Comparison of ENCODE assay signal across 20 cellular contexts in genomic region chr6:43940393-43941087, GRCh38.
"Had no signal": no experiment of that assay in that cellular context is flagged by ENCODE, and none has a peak within 500 bp of the region (broad histone marks: within the 10 kb centered on the region; RNA-seq: fewer than 3 reads in every experiment).

No MANE protein-coding gene starts in this region.

- H3K9me3 ChIP-seq: neutrophil had no signal

- H3K4me3 Mint-ChIP-seq: activated CD4-positive, alpha-beta memory T cell treated with anti-CD3 and anti-CD28 coated beads, Interleukin-2, amount 10 ng/mL, durations not matched to agents 7 days and 5 days; activated T-helper 1 cell treated with anti-CD3 and anti-CD28 coated beads, Interleukin-12 subunit alpha, Interleukin-12 subunit beta, Interleukin-2, Interleukin-4 antibody, amounts not matched to agents 30 ng/mL and 10 ng/mL and 1 ng/mL, durations not matched to agents 14 hours and 24 hours and 36 hours; memory B cell; naive thymus-derived CD8-positive, alpha-beta T cell; stimulated activated naive CD8-positive, alpha-beta T cell treated with anti-CD3 and anti-CD28 coated beads, Interleukin-15, Interleukin-2, amounts not matched to agents 100 ng/mL and 50 ng/mL, for 24 hours; WTC11 had no signal

- ATAC-seq: gastroesophageal sphincter; left ventricle myocardium superior; naive thymus-derived CD8-positive, alpha-beta T cell; WTC11 had no signal

- H3K27ac ChIP-seq: ascending aorta, breast epithelium, gastroesophageal sphincter, neutrophil, right atrium auricular region had no signal

- H3K36me3 ChIP-seq: ascending aorta, breast epithelium, gastroesophageal sphincter, neutrophil, right atrium auricular region had no signal

- H3K27me3 Mint-ChIP-seq: progenitor cell of endocrine pancreas; stimulated activated naive CD8-positive, alpha-beta T cell treated with anti-CD3 and anti-CD28 coated beads, Interleukin-15, Interleukin-2, amounts not matched to agents 100 ng/mL and 50 ng/mL, for 24 hours had no signal

- H3K27ac Mint-ChIP-seq: activated CD4-positive, alpha-beta memory T cell treated with anti-CD3 and anti-CD28 coated beads, Interleukin-2, amount 10 ng/mL, durations not matched to agents 7 days and 5 days; activated T-helper 1 cell treated with anti-CD3 and anti-CD28 coated beads, Interleukin-12 subunit alpha, Interleukin-12 subunit beta, Interleukin-2, Interleukin-4 antibody, amounts not matched to agents 30 ng/mL and 10 ng/mL and 1 ng/mL, durations not matched to agents 14 hours and 24 hours and 36 hours; memory B cell; progenitor cell of endocrine pancreas; stimulated activated naive CD8-positive, alpha-beta T cell treated with anti-CD3 and anti-CD28 coated beads, Interleukin-15, Interleukin-2, amounts not matched to agents 100 ng/mL and 50 ng/mL, for 24 hours; WTC11 had no signal

- H3K27me3 ChIP-seq: ascending aorta, breast epithelium, gastroesophageal sphincter, right atrium auricular region had no signal

- H3K36me3 Mint-ChIP-seq: memory B cell had no signal

- H3K4me1 Mint-ChIP-seq: activated CD4-positive, alpha-beta memory T cell treated with anti-CD3 and anti-CD28 coated beads, Interleukin-2, amount 10 ng/mL, durations not matched to agents 7 days and 5 days had no signal

- DNase-seq: activated CD4-positive, alpha-beta memory T cell treated with anti-CD3 and anti-CD28 coated beads, Interleukin-2, amount 10 ng/mL, durations not matched to agents 7 days and 5 days; activated CD4-positive, alpha-beta T cell treated with anti-CD3 and anti-CD28 coated beads for 4 hours; activated naive CD4-positive, alpha-beta T cell treated with Interleukin-2 at 50 U/mL for 16 hours; erythroblast; left ventricle myocardium superior; naive thymus-derived CD8-positive, alpha-beta T cell; T-helper 2 cell had no signal

- H3K4me2 ChIP-seq: smooth muscle cell had no signal

- H3K4me3 ChIP-seq: ascending aorta, breast epithelium, gastroesophageal sphincter, right atrium auricular region, smooth muscle cell had no signal

- FAIRE-seq: keratinocyte, urothelium cell line had no signal

- H3K4me1 ChIP-seq: ascending aorta, breast epithelium, gastroesophageal sphincter had no signal
